In genomic region chr2:96409543-96410184, GRCh38 we compare ENCODE assay signal across 9 cellular contexts.
DNase-seq lines count a peak whose midpoint lies in the region; ATAC-seq, FAIRE-seq and TF ChIP-seq lines count a peak whose summit lies in the region.
"Had no signal": no experiment of that assay in that cellular context is flagged by ENCODE, and none has a peak within 500 bp of the region (broad histone marks: within the 10 kb centered on the region; RNA-seq: fewer than 3 reads in every experiment).

No MANE protein-coding gene starts in this region.

- WGBS in right lobe of liver (ENCODE audit: insufficient coverage, low coverage, low lambda C conversion rate, missing lambda C conversion rate): 24% methylated on average over 10 of the region's 13 CpGs

- H3K9me3 Mint-ChIP-seq in CD8-positive, alpha-beta T cell: no peaks in the 10 kb centered on the region

- TF ChIP-seq POLR2A in right lobe of liver (IDR thresholded peaks at IDR 0.05): no peak
- no peak for TF ChIP-seq POLR2A in GM12891 (IDR thresholded peaks at IDR 0.05; ENCODE audit: low read depth, low read length)

- peak overlapping the region; percentile 97 for H3K27ac Mint-ChIP-seq in CD8-positive, alpha-beta T cell

- FAIRE-seq in GM12891 (lab: Jason Lieb, UNC): no peak
- FAIRE-seq: colon had no signal

- H3K36me3 ChIP-seq in CD8-positive, alpha-beta T cell (ENCODE audit: insufficient read depth, low read length): no peaks in the 10 kb centered on the region
- H3K36me3 ChIP-seq in right lobe of liver: no peaks in the 10 kb centered on the region

- no peak overlapping the region for H3K4me3 Mint-ChIP-seq in CD8-positive, alpha-beta T cell

- no peaks in the 10 kb centered on the region for H3K27me3 Mint-ChIP-seq in CD8-positive, alpha-beta T cell (ENCODE audit: low read depth)

- no peak for DNase-seq in CD8-positive, alpha-beta T cell
- DNase-seq in NCI-H1417 (lab: John Stamatoyannopoulos, UW) (peak in 2 of 3 experiments; percentile 83 to 93), astrocyte of the cerebellum (ENCODE audit: low read depth) (peak; percentile 62), right lobe of liver (peak in 1 of 3 donors; percentile 56), UCSD-AML1 (lab: John Stamatoyannopoulos, UW; ENCODE audit: unreplicated experiment) (no peak), GM12891 (ENCODE audit: insufficient read length, low spot score) (no peak), NCI-H1048 (lab: John Stamatoyannopoulos, UW) (no peak)

- H3K36me3 Mint-ChIP-seq in CD8-positive, alpha-beta T cell: no peaks in the 10 kb centered on the region

- no peaks in the 10 kb centered on the region for H3K27me3 ChIP-seq in CD8-positive, alpha-beta T cell (ENCODE audit: insufficient read depth, low read length)
- H3K27me3 ChIP-seq in right lobe of liver: no peaks in the 10 kb centered on the region

- peaks cover 49% of the 10 kb centered on the region for H3K4me1 Mint-ChIP-seq in CD8-positive, alpha-beta T cell (ENCODE audit: low read depth)

- in situ Hi-C loops in astrocyte of the cerebellum (cut with HindIII; ENCODE audit: low sequenced_read_pairs): loop anchor here (10.0 kb wide), 1 partner anchor 115 kb away; no protein-coding TSS in a partner anchor

- H3K4me3 ChIP-seq in CD8-positive, alpha-beta T cell (ENCODE audit: low read depth, low read length): no peak overlapping the region
- no peak overlapping the region for H3K4me3 ChIP-seq in astrocyte of the cerebellum (ENCODE audit: low read depth, low read length)
- H3K4me3 ChIP-seq in right lobe of liver: no peak overlapping the region

- no peak for TF ChIP-seq CTCF in CD8-positive, alpha-beta T cell (IDR thresholded peaks at IDR 0.05)
- no peak for TF ChIP-seq CTCF in astrocyte of the cerebellum (IDR thresholded peaks at IDR 0.05; ENCODE audit: low read depth, low read length, missing control alignments)
- TF ChIP-seq CTCF in right lobe of liver (IDR thresholded peaks at IDR 0.05): no peak

- POLR2A ChIA-PET in CD8-positive, alpha-beta T cell (lab: Charles Lee): interaction anchor here (0.7 kb wide), 1 partner anchor 221 kb away, joined by 3 read pairs; no protein-coding TSS in a partner anchor

- no peak overlapping the region for H3K27ac ChIP-seq in CD8-positive, alpha-beta T cell (ENCODE audit: low read depth, low read length)
- H3K27ac ChIP-seq in right lobe of liver: no peak overlapping the region

- peaks cover 36% of the 10 kb centered on the region for H3K4me1 ChIP-seq in CD8-positive, alpha-beta T cell (ENCODE audit: insufficient read depth, low read length)
- H3K4me1 ChIP-seq in right lobe of liver: no peaks in the 10 kb centered on the region

- ATAC-seq in CD8-positive, alpha-beta T cell: no peak
- ATAC-seq in right lobe of liver (peak in 3 of 4 donors; percentile 16 to 39 (median 21)), GM21360 (IDR thresholded peaks at IDR 0.05; ENCODE audit: unreplicated experiment) (no peak)

- intact Hi-C loops in CD8-positive, alpha-beta T cell (cut with DNase I, micrococcal nuclease): loop anchor here (5.0 kb wide), 4 partner anchors 48 to 102 kb away; partner anchors contain the start of gene SNRNP200 (in 1 of the 2)
- intact Hi-C loops in right lobe of liver (cut with DNase I): loop anchor here (5.0 kb wide), 1 partner anchor 98 kb away; the partner anchor contains the start of gene NEURL3 (in 2 of the 2)

- no peaks in the 10 kb centered on the region for H3K9me3 ChIP-seq in CD8-positive, alpha-beta T cell (ENCODE audit: low read length)
- H3K9me3 ChIP-seq in right lobe of liver: no peaks in the 10 kb centered on the region

- CTCF ChIA-PET in CD8-positive, alpha-beta T cell (lab: Charles Lee): interaction anchor here (1.3 to 7.1 kb wide), 3 partner anchors 9 to 100 kb away, joined by 3 to 85 read pairs (median 22); partner anchors contain the start of gene NEURL3

TF ChIP-seq in GM12891, 5 proteins besides CTCF, POLR2A, EP300 and RAD21:
- TF ChIP-seq TAF1 (IDR thresholded peaks at IDR 0.05; ENCODE audit: low read depth, low read length): no peak
- TF ChIP-seq PAX5 (IDR thresholded peaks at IDR 0.05; ENCODE audit: insufficient read depth, low read length, severe bottlenecking): no peak
- TF ChIP-seq POU2F2 (IDR thresholded peaks at IDR 0.05; ENCODE audit: low read depth, low read length): no peak
- no peak for TF ChIP-seq SPI1 (IDR thresholded peaks at IDR 0.05; ENCODE audit: low read depth, low read length)
- no peak for TF ChIP-seq POLR2AphosphoS5 (IDR thresholded peaks at IDR 0.05; ENCODE audit: low read depth, low read length)
TF ChIP-seq in GM12891: peak in this region for 0.

Comparison
In these comparisons a context has a peak if more than half of its experiments do, and no peak if none do; other contexts are left out.
1. ATAC-seq: peak in right lobe of liver (3 of 4); none in CD8-positive, alpha-beta T cell (single experiment) and GM21360 (single experiment).
2. DNase-seq: peak in NCI-H1417 (2 of 3) and astrocyte of the cerebellum (single experiment); none in CD8-positive, alpha-beta T cell (0 of 7), UCSD-AML1 (single experiment), GM12891 (single experiment) and NCI-H1048 (single experiment).